3 cellular contexts compared by ENCODE assay signal in genomic region chr6:104716858-104717257, GRCh38.
TF ChIP-seq lines count a peak whose summit lies in the region.

No MANE protein-coding gene starts in this region.

TF ChIP-seq in A549, 52 proteins besides CTCF, POLR2A, EP300 and RAD21 (continued from another document):
- TF ChIP-seq NFE2L2 (conservative IDR thresholded peaks at IDR 0.05; ENCODE audit: low read length) = peak; percentile 76
- TF ChIP-seq REST (IDR thresholded peaks at IDR 0.05) = no peak
- no peak for TF ChIP-seq BCL3 (IDR thresholded peaks at IDR 0.05)
- TF ChIP-seq SMC3 (IDR thresholded peaks at IDR 0.05) = no peak
- TF ChIP-seq MYC (IDR thresholded peaks at IDR 0.05; ENCODE audit: borderline replicate concordance, low read length) = no peak
- no peak for TF ChIP-seq CHD2 (IDR thresholded peaks at IDR 0.05; ENCODE audit: low read length, partially characterized antibody)
- TF ChIP-seq MAFK (IDR thresholded peaks at IDR 0.05; ENCODE audit: partially characterized antibody) = peak; percentile 81
- no peak for TF ChIP-seq JUNB (IDR thresholded peaks at IDR 0.05)
- TF ChIP-seq JUN (IDR thresholded peaks at IDR 0.05) = no peak
- no peak for TF ChIP-seq RARB (CRISPR knock-in tag; IDR thresholded peaks at IDR 0.05)
- no peak for TF ChIP-seq FOXS1 (CRISPR knock-in tag; IDR thresholded peaks at IDR 0.05)
- TF ChIP-seq PHF8 (IDR thresholded peaks at IDR 0.05; ENCODE audit: borderline replicate concordance, low read depth) = no peak
- TF ChIP-seq POLR2AphosphoS2 (conservative IDR thresholded peaks at IDR 0.05; ENCODE audit: low read length) = no peak
TF ChIP-seq in A549: peak in this region for 2.

TF ChIP-seq in IMR-90, 13 proteins besides CTCF, POLR2A, EP300 and RAD21 (continued from another document):
- no peak for TF ChIP-seq MXI1 (IDR thresholded peaks at IDR 0.05; ENCODE audit: borderline replicate concordance, low read depth, low read length)
- TF ChIP-seq ELK1 (IDR thresholded peaks at IDR 0.05; ENCODE audit: borderline replicate concordance, low read depth, low read length) = no peak
- TF ChIP-seq SMC3 (IDR thresholded peaks at IDR 0.05; ENCODE audit: low read depth, low read length) = no peak
- no peak for TF ChIP-seq CHD1 (IDR thresholded peaks at IDR 0.05; ENCODE audit: low read depth, low read length)
- no peak for TF ChIP-seq BHLHE40 (IDR thresholded peaks at IDR 0.05; ENCODE audit: low read depth, low read length)
- TF ChIP-seq RCOR1 (IDR thresholded peaks at IDR 0.05; ENCODE audit: insufficient replicate concordance, low read length) = no peak
- TF ChIP-seq USF2 (IDR thresholded peaks at IDR 0.05; ENCODE audit: low read depth, low read length) = no peak
- peak; percentile 63 for TF ChIP-seq MAFK (IDR thresholded peaks at IDR 0.05; ENCODE audit: low read depth, low read length)
- TF ChIP-seq FOS (IDR thresholded peaks at IDR 0.05; ENCODE audit: low read depth, low read length) = no peak
- TF ChIP-seq RFX5 (IDR thresholded peaks at IDR 0.05; ENCODE audit: low read depth, low read length) = no peak
- TF ChIP-seq CEBPB (IDR thresholded peaks at IDR 0.05; ENCODE audit: low read depth, low read length) = no peak
- TF ChIP-seq NFE2L2 (IDR thresholded peaks at IDR 0.05; ENCODE audit: low read depth, low read length) = peak; percentile 95

TF ChIP-seq in K562, 482 proteins besides CTCF, POLR2A, EP300 and RAD21 (continued from another document):
- TF ChIP-seq NFE2L1 (tag; IDR thresholded peaks at IDR 0.05; ENCODE audit: borderline replicate concordance, low read depth) (peak; percentile 70), MAFG (tag; conservative IDR thresholded peaks at IDR 0.05) (peak; percentile 91), NFE2 (IDR thresholded peaks at IDR 0.05; ENCODE audit: low read depth) (peak; percentile 78), UBTF (IDR thresholded peaks at IDR 0.05; ENCODE audit: borderline replicate concordance in 1 of 2, low read depth in 2 of 2, low read length in 2 of 2) (no peak), BACH1 (tag; IDR thresholded peaks at IDR 0.05) (peak; percentile 40; the same call in 1 of the 2 replicates), ZNF445 (CRISPR knock-in tag; IDR thresholded peaks at IDR 0.05; ENCODE audit: low read depth) (no peak), C11orf30 (IDR thresholded peaks at IDR 0.05; ENCODE audit: low read depth) (peak; percentile 85), MAFK (IDR thresholded peaks at IDR 0.05; ENCODE audit: low read length) (peak; percentile 78; the same call in 1 of the 2 replicates)
